ENCODE assay signal across 13 cellular contexts in the genomic region with DNA sequence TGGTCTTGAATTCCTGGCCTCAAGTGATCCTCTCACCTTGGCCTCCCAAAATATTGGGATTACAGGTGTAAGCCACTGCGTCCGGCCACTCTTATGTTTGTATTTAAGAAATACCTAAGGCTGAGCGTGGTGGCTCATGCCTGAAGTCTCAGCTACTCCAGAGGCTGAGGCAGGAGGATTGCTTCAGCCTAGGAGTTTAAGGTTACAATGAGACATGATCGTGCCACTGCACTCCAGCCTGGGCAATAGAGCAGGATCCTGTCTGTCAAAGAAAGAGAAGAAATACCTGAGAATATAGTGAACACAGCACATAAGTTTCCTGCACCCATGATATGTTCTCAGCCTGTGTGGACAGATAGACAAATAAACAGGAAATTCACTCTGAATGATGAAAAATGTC. TPM values are rescaled to one million over a fixed set of nuclear protein-coding genes. Genes with fewer than 3 reads are reported as not detected.
"Had no signal": no experiment of that assay in that cellular context is flagged by ENCODE, and none has a peak within 500 bp of the region (broad histone marks: within the 10 kb centered on the region; RNA-seq: fewer than 3 reads in every experiment).

No MANE protein-coding gene starts in this region.

- H3K9me3 ChIP-seq: right atrium auricular region, thyroid gland, uterus had no signal

- H3K27ac ChIP-seq: hepatocyte, right atrium auricular region, thyroid gland, uterus had no signal

- H3K4me3 ChIP-seq: hepatocyte, right atrium auricular region, thyroid gland, uterus had no signal

- H3K27me3 ChIP-seq: hepatocyte, right atrium auricular region, thyroid gland had no signal

- H3K27ac Mint-ChIP-seq: effector memory CD8-positive, alpha-beta T cell; T-helper 2 cell treated with Interferon-gamma antibody and Interleukin-4, amounts not matched to agents 5 μg/mL and 100 μg/mL, for 36 hours had no signal

- H3K4me3 Mint-ChIP-seq: central memory CD8-positive, alpha-beta T cell; effector memory CD8-positive, alpha-beta T cell; T-helper 2 cell treated with Interferon-gamma antibody and Interleukin-4, amounts not matched to agents 5 μg/mL and 100 μg/mL, for 36 hours had no signal

- H3K4me1 ChIP-seq: right atrium auricular region, thyroid gland, uterus had no signal

- DNase-seq: activated CD4-positive, alpha-beta T cell treated with anti-CD3 and anti-CD28 coated beads for 4 hours; activated naive CD4-positive, alpha-beta T cell treated with Interleukin-2 at 50 U/mL for 16 hours; effector memory CD8-positive, alpha-beta T cell; erythroblast; midbrain; small intestine; thyroid gland; uterus had no signal

- H3K4me2 ChIP-seq: hepatocyte had no signal

- H3K36me3 ChIP-seq: right atrium auricular region, thyroid gland, uterus had no signal

- ATAC-seq: effector memory CD8-positive, alpha-beta T cell had no signal

- H3K9me3 Mint-ChIP-seq: central memory CD8-positive, alpha-beta T cell; effector memory CD8-positive, alpha-beta T cell; T-helper 2 cell treated with Interferon-gamma antibody and Interleukin-4, amounts not matched to agents 5 μg/mL and 100 μg/mL, for 36 hours had no signal

RNA-seq across cellular contexts. Expression of a gene that starts 34.3 kb away (rescaled TPM):
- total RNA-seq: lower leg skin, right atrium auricular region had no signal
